Comparison of ENCODE assay signal across 7 cellular contexts in genomic region chr7:91559947-91560346, GRCh38.
"Had no signal": no experiment of that assay in that cellular context is flagged by ENCODE, and none has a peak within 500 bp of the region (broad histone marks: within the 10 kb centered on the region; RNA-seq: fewer than 3 reads in every experiment).

No MANE protein-coding gene starts in this region.

- H3K27ac ChIP-seq: HL-60, KMS-11 had no signal

- ATAC-seq: HepG2 had no signal

- DNase-seq: IMR-90, KBM-7, KG1 had no signal

- H3K9ac ChIP-seq: KMS-11 had no signal

- FAIRE-seq: HepG2, HTR-8/SVneo had no signal

- H3K4me2 ChIP-seq: KMS-11 had no signal
